In genomic region chr4:7074423-7074822, GRCh38 we compare ENCODE assay signal across 22 cellular contexts. TPM values are rescaled to one million over a fixed set of nuclear protein-coding genes. Genes with fewer than 3 reads are reported as not detected.
DNase-seq lines count a peak whose midpoint lies in the region; ATAC-seq, FAIRE-seq and TF ChIP-seq lines count a peak whose summit lies in the region.
"Had no signal": no experiment of that assay in that cellular context is flagged by ENCODE, and none has a peak within 500 bp of the region (broad histone marks: within the 10 kb centered on the region; RNA-seq: fewer than 3 reads in every experiment).

No MANE protein-coding gene starts in this region.

- no peak overlapping the region for H2BK5ac ChIP-seq in IMR-90 (ENCODE audit: low read depth, low read length, poor library complexity, severe bottlenecking)
- H2BK5ac ChIP-seq in neuronal stem cell (ENCODE audit: low read length): no peak overlapping the region

- DNase-seq in AG10803 (ENCODE audit: low read depth) (peak; percentile 21), IMR-90 (no peak), adipocyte (ENCODE audit: low read depth) (peak; percentile 13), neuronal stem cell (ENCODE audit: low spot score) (no peak), omental fat pad (ENCODE audit: low spot score) (no peak), A673 (ENCODE audit: low spot score) (no peak), GM12891 (ENCODE audit: insufficient read length, low spot score) (no peak)
- DNase-seq in stimulated activated CD4-positive, alpha-beta T cell treated with anti-CD3 and anti-CD28 coated beads, Interleukin-4, amount 100 ng/mL, for 24 hours: no peak
- DNase-seq: activated CD4-positive, alpha-beta T cell treated with anti-CD3 and anti-CD28 coated beads, Interleukin-2, amount 10 ng/mL, durations not matched to agents 24 days and 14 days; activated CD8-positive, alpha-beta memory T cell treated with anti-CD3 and anti-CD28 coated beads, Interleukin-2, amount 50 U/mL, for 4 hours; activated effector memory CD4-positive, alpha-beta T cell treated with anti-CD3 and anti-CD28 coated beads, Interleukin-2, amount 50 U/mL, for 16 hours; AML-193; COR-L47; effector CD4-positive, alpha-beta T cell; esophagus squamous epithelium; NCI-H1694; NCI-H345; RPMI8226; stimulated activated CD4-positive, alpha-beta T cell treated with anti-CD3 and anti-CD28 coated beads, Interleukin-15, amount 100 ng/mL, for 24 hours had no signal

- intact Hi-C loops in IMR-90 (cut with micrococcal nuclease): no loop called here
- intact Hi-C loops in A673 (cut with micrococcal nuclease; ENCODE audit: unreplicated experiment): loop anchor here (10.0 kb wide), 1 partner anchor 170 kb away; the partner anchor contains the start of gene TBC1D14

- no peak overlapping the region for H3K4me2 ChIP-seq in IMR-90 (ENCODE audit: low read depth, low read length)
- H3K4me2 ChIP-seq in neuronal stem cell (ENCODE audit: insufficient read depth, low read length, poor library complexity, severe bottlenecking): no peak overlapping the region

- no peak overlapping the region for H2AK5ac ChIP-seq in IMR-90 (ENCODE audit: low read depth, low read length)
- peak overlapping the region; percentile 25 for H2AK5ac ChIP-seq in neuronal stem cell (ENCODE audit: low read depth, low read length)

- H3K23ac ChIP-seq in IMR-90 (ENCODE audit: low read depth, low read length) (no peak overlapping the region), neuronal stem cell (ENCODE audit: low read depth, low read length, poor library complexity) (no peak overlapping the region)

- H4K8ac ChIP-seq in IMR-90 (ENCODE audit: low read depth in 2 of 2, low read length in 2 of 2) (no peak overlapping the region), neuronal stem cell (ENCODE audit: low read depth, low read length) (peak overlapping the region; percentile 54)

- H4K20me1 ChIP-seq in IMR-90 (ENCODE audit: insufficient read depth, low read length): no peaks in the 10 kb centered on the region

- no peak overlapping the region for H3K56ac ChIP-seq in IMR-90 (ENCODE audit: extremely low read depth, insufficient read depth, low read length)

- H3K9me1 ChIP-seq in IMR-90 (ENCODE audit: insufficient read depth, low read length): no peaks in the 10 kb centered on the region

- no peak overlapping the region for H2BK15ac ChIP-seq in IMR-90 (ENCODE audit: low read depth, low read length)
- H2BK15ac ChIP-seq in neuronal stem cell (ENCODE audit: low read length): no peak overlapping the region

- TF ChIP-seq CTCF in AG10803 (conservative IDR thresholded peaks at IDR 0.05; ENCODE audit: low read length): no peak
- TF ChIP-seq CTCF in IMR-90 (conservative IDR thresholded peaks at IDR 0.05; ENCODE audit: low read depth, low read length): no peak
- TF ChIP-seq CTCF in omental fat pad (IDR thresholded peaks at IDR 0.05): no peak
- no peak for TF ChIP-seq CTCF in A673 (conservative IDR thresholded peaks at IDR 0.05; ENCODE audit: low read depth, low read length)

- ATAC-seq in IMR-90 (ENCODE audit: low read depth) (peak; percentile 27; the same call in 1 of the 2 replicates), omental fat pad (ENCODE audit: low FRiP score) (no peak)
- ATAC-seq: left lobe of liver had no signal

- H3K18ac ChIP-seq in IMR-90 (ENCODE audit: low read depth, low read length) (no peak overlapping the region), neuronal stem cell (ENCODE audit: low read length) (no peak overlapping the region)

- H2BK20ac ChIP-seq in IMR-90 (ENCODE audit: low read depth, low read length): no peak overlapping the region

- POLR2A ChIA-PET in IMR-90 (lab: Charles Lee; ENCODE audit: unreplicated experiment): no interaction called here
- POLR2A ChIA-PET in A673 (lab: Charles Lee; ENCODE audit: low non-redundant PET): no interaction called here

- H3K36me3 ChIP-seq in IMR-90 (ENCODE audit: control insufficient read depth, insufficient read depth, low read length): no peaks in the 10 kb centered on the region
- H3K36me3 ChIP-seq in adipocyte (ENCODE audit: control insufficient read depth, insufficient read depth, low read length, severe bottlenecking): no peaks in the 10 kb centered on the region
- no peaks in the 10 kb centered on the region for H3K36me3 ChIP-seq in neuronal stem cell (replicated peaks in 1 of 2; ENCODE audit: control insufficient read depth in 2 of 2, insufficient read depth in 2 of 2, low read length in 2 of 2)
- no peaks in the 10 kb centered on the region for H3K36me3 ChIP-seq in A673 (ENCODE audit: insufficient read depth, low read length, poor library complexity, severe bottlenecking)
- H3K36me3 ChIP-seq: adrenal gland, esophagus squamous epithelium had no signal

- H2BK120ac ChIP-seq in IMR-90 (ENCODE audit: low read depth, low read length) (no peak overlapping the region), neuronal stem cell (ENCODE audit: low read depth, low read length) (no peak overlapping the region)

- no peaks in the 10 kb centered on the region for H3K9me3 ChIP-seq in IMR-90 (ENCODE audit: control insufficient read depth, insufficient read depth, low read length)
- H3K9me3 ChIP-seq in adipocyte (ENCODE audit: control insufficient read depth, low read length): peaks cover under 1% of the 10 kb centered on the region
- H3K9me3 ChIP-seq in neuronal stem cell (replicated peaks in 1 of 2; ENCODE audit: control insufficient read depth in 2 of 2, insufficient read depth in 1 of 2, low read depth in 1 of 2, low read length in 2 of 2): no peaks in the 10 kb centered on the region
- H3K9me3 ChIP-seq in A673 (ENCODE audit: low read depth, low read length, poor library complexity, severe bottlenecking): no peaks in the 10 kb centered on the region
- H3K9me3 ChIP-seq: adrenal gland, esophagus squamous epithelium had no signal

- H2BK12ac ChIP-seq in neuronal stem cell (ENCODE audit: low read length): peak overlapping the region; percentile 14

- H3K4me3 ChIP-seq in AG10803 (ENCODE audit: low read length) (no peak overlapping the region), IMR-90 (ENCODE audit: insufficient read depth, low read depth, low read length) (no peak overlapping the region), adipocyte (ENCODE audit: low read length) (no peak overlapping the region), neuronal stem cell (ENCODE audit: low read length in 2 of 2) (no peak overlapping the region), A673 (ENCODE audit: low read depth, low read length, poor library complexity, severe bottlenecking) (no peak overlapping the region)
- H3K4me3 ChIP-seq: adrenal gland, esophagus squamous epithelium had no signal

- 0 out of 2 replicates have a peak, but pooled peaks cover 2% of the 10 kb centered on the region for H3K4me1 ChIP-seq in IMR-90 (ENCODE audit: control insufficient read depth, insufficient read depth, low read length)
- H3K4me1 ChIP-seq in adipocyte (ENCODE audit: control insufficient read depth, insufficient read depth, low read length): no peaks in the 10 kb centered on the region
- H3K4me1 ChIP-seq in neuronal stem cell (ENCODE audit: control insufficient read depth in 2 of 2, insufficient read depth in 1 of 2, low read depth in 1 of 2, low read length in 2 of 2): no peaks in the 10 kb centered on the region
- H3K4me1 ChIP-seq in A673 (ENCODE audit: insufficient read depth, low read length, poor library complexity, severe bottlenecking): no peaks in the 10 kb centered on the region

- CTCF ChIA-PET in IMR-90 (lab: Yijun Ruan, JAX) (no interaction called here), A673 (lab: Charles Lee) (no interaction called here)

- BruUV-seq in IMR-90 (replicated peaks; lab: Mats Ljungman, UMichigan): no TSS peak
- no TSS peak for BruUV-seq in A673 (replicated peaks; lab: Mats Ljungman, UMichigan)

- no peak overlapping the region for H3K9ac ChIP-seq in IMR-90 (ENCODE audit: low read depth, low read length)
- H3K9ac ChIP-seq in adipocyte (ENCODE audit: low read length): no peak overlapping the region
- no peak overlapping the region for H3K9ac ChIP-seq in neuronal stem cell (ENCODE audit: low read depth, low read length, poor library complexity)

- 72% methylated on average over 6 of the region's 10 CpGs; no CpG with 5 or more reads in 1 of the 2 experiments for WGBS in IMR-90 (ENCODE audit: extremely low coverage in 2 of 2, insufficient read length in 1 of 2), 2 experiments
- WGBS in neuronal stem cell (ENCODE audit: extremely low coverage in 2 of 2, insufficient read length in 2 of 2, insufficient replicate concordance in 1 of 2), 2 donors: no CpG with 5 or more reads among the region's 10 CpGs

- H3K79me1 ChIP-seq in IMR-90 (ENCODE audit: low read depth in 1 of 2, low read length in 2 of 2) (no peaks in the 10 kb centered on the region), neuronal stem cell (ENCODE audit: low read depth, low read length) (no peaks in the 10 kb centered on the region)

- TF ChIP-seq RAD21 in IMR-90 (IDR thresholded peaks at IDR 0.05; ENCODE audit: low read length): no peak

- H2AFZ ChIP-seq in IMR-90 (replicated peaks; ENCODE audit: low read length, poor library complexity): peak overlapping the region; percentile 4
- H2AFZ ChIP-seq in neuronal stem cell (ENCODE audit: low read length): no peak overlapping the region

- no peak overlapping the region for H3K4ac ChIP-seq in IMR-90 (ENCODE audit: low read depth, low read length)
- H3K4ac ChIP-seq in neuronal stem cell (ENCODE audit: low read length): no peak overlapping the region

- dilution Hi-C loops in IMR-90 (cut with HindIII; ENCODE audit: low sequenced_read_pairs, unreplicated experiment): no loop called here

- in situ Hi-C loops in IMR-90 (cut with MboI; ENCODE audit: low sequenced_read_pairs): loop anchor here (5.0 kb wide), 1 partner anchor 352 kb away; no protein-coding TSS in a partner anchor

- FAIRE-seq in GM12891 (lab: Jason Lieb, UNC): no peak
- FAIRE-seq: GM18507 had no signal

- H3K27me3 ChIP-seq in IMR-90 (ENCODE audit: control insufficient read depth, insufficient read depth, low read length) (peaks cover 8% of the 10 kb centered on the region), adipocyte (replicated peaks; ENCODE audit: control insufficient read depth, insufficient read depth, low read length) (peaks cover 4% of the 10 kb centered on the region), neuronal stem cell (ENCODE audit: control insufficient read depth in 3 of 3, insufficient read depth in 3 of 3, low read depth in 1 of 3, low read length in 3 of 3) (peaks cover 0 to 17% (median 3%) of the 10 kb centered on the region in 3 experiments), A673 (replicated peaks; ENCODE audit: insufficient read depth, low read depth, low read length, poor library complexity) (no peaks in the 10 kb centered on the region)
- H3K27me3 ChIP-seq: adrenal gland, esophagus squamous epithelium had no signal

- H3K27ac ChIP-seq in IMR-90 (ENCODE audit: insufficient read depth, low read length) (no peak overlapping the region), neuronal stem cell (replicated peaks; ENCODE audit: low read length) (no peak overlapping the region), A673 (ENCODE audit: low read depth, low read length, poor library complexity, severe bottlenecking) (no peak overlapping the region)
- H3K27ac ChIP-seq: adrenal gland, esophagus squamous epithelium had no signal

- H3K14ac ChIP-seq in IMR-90 (replicated peaks; ENCODE audit: low read depth, low read length): no peak overlapping the region
- no peak overlapping the region for H3K14ac ChIP-seq in neuronal stem cell (ENCODE audit: low read length)

- no peak overlapping the region for H4K5ac ChIP-seq in IMR-90 (ENCODE audit: low read depth, low read length)

- H2AK9ac ChIP-seq in IMR-90 (replicated peaks; ENCODE audit: low read depth, low read length, poor library complexity): peak overlapping the region; percentile 32

- TF ChIP-seq POLR2A in IMR-90 (IDR thresholded peaks at IDR 0.05; ENCODE audit: low read depth, low read length): no peak
- no peak for TF ChIP-seq POLR2A in GM12891 (IDR thresholded peaks at IDR 0.05; ENCODE audit: low read depth, low read length)

- H4K91ac ChIP-seq in IMR-90 (ENCODE audit: insufficient read depth, low read depth, low read length) (no peak overlapping the region), neuronal stem cell (ENCODE audit: low read depth, low read length, poor library complexity) (no peak overlapping the region)

RNA-seq across cellular contexts. Expression of gene GRPEL1, which starts 6.6 kb away (rescaled TPM):
- total RNA-seq in IMR-90 (2012; rRNA removed) (33.0 and 48.6 TPM in 2 replicates), omental fat pad (10 to 100 TPM; 25.4 to 62.1 (median 33.8) TPM), A673 (2021) (70.1 and 78.2 TPM in 2 replicates)
- 32.0 and 33.9 TPM in 2 replicates for polyA plus RNA-seq in IMR-90 (2012; rRNA removed)
- 9.0 and 14.6 TPM in 2 replicates for polyA plus RNA-seq in IMR-90 (2012; cell fraction: cytosol; rRNA removed)
- 5.0 and 19.1 TPM in 2 replicates for polyA plus RNA-seq in IMR-90 (2012; cell fraction: nucleus; rRNA removed; ENCODE audit: low replicate concordance)
- polyA plus RNA-seq in neuronal stem cell (2013, experiment 1 of 2): 10.3 TPM
- polyA plus RNA-seq in neuronal stem cell (2013, experiment 2 of 2): 9.4 TPM
- 24.4 TPM for polyA plus RNA-seq in GM12891 (2012; ENCODE audit: low read depth, missing spikeins)

RNA-seq across cellular contexts. Expression of gene TADA2B, which starts 31.3 kb away (rescaled TPM):
- 6.1 and 8.1 TPM in 2 replicates for total RNA-seq in IMR-90 (2012; rRNA removed)
- polyA plus RNA-seq in IMR-90 (2012; rRNA removed): 8.1 and 8.6 TPM in 2 replicates
- 5.2 and 6.9 TPM in 2 replicates for polyA plus RNA-seq in IMR-90 (2012; cell fraction: cytosol; rRNA removed)
- 5.7 and 6.6 TPM in 2 replicates for polyA plus RNA-seq in IMR-90 (2012; cell fraction: nucleus; rRNA removed; ENCODE audit: low replicate concordance)
- 9.9 TPM for polyA plus RNA-seq in neuronal stem cell (2013, experiment 1 of 2)
- 9.9 TPM for polyA plus RNA-seq in neuronal stem cell (2013, experiment 2 of 2)
- 10 to 100 TPM; 12.2 to 20.5 (median 16.5) TPM for total RNA-seq in omental fat pad
- total RNA-seq in A673 (2021): 15.2 and 15.4 TPM in 2 replicates
- polyA plus RNA-seq in GM12891 (2012; ENCODE audit: low read depth, missing spikeins): 5.1 TPM

Comparison
In these comparisons a context has a peak if more than half of its experiments do, and no peak if none do; other contexts are left out.
1. DNase-seq: peak in AG10803 (single experiment) and adipocyte (single experiment); none in IMR-90 (single experiment), neuronal stem cell (single experiment), stimulated activated CD4-positive, alpha-beta T cell treated with anti-CD3 and anti-CD28 coated beads, Interleukin-4, amount 100 ng/mL, for 24 hours (single experiment), omental fat pad (single experiment), A673 (single experiment) and GM12891 (single experiment).